Comparison of ENCODE assay signal across 8 cellular contexts in genomic region chr9:134026561-134026960, GRCh38. TPM values are rescaled to one million over a fixed set of nuclear protein-coding genes. Genes with fewer than 3 reads are reported as not detected.
DNase-seq lines count a peak whose midpoint lies in the region; ATAC-seq and TF ChIP-seq lines count a peak whose summit lies in the region.
"Had no signal": no experiment of that assay in that cellular context is flagged by ENCODE, and none has a peak within 500 bp of the region (broad histone marks: within the 10 kb centered on the region; RNA-seq: fewer than 3 reads in every experiment).

No MANE protein-coding gene starts in this region.

- H3K4me2 ChIP-seq in DOHH2 (ENCODE audit: low read length), result peak overlapping the region; percentile 92
- peak overlapping the region; percentile 89 for H3K4me2 ChIP-seq in PC-3 (ENCODE audit: low read length)
- peak overlapping the region; percentile 92 for H3K4me2 ChIP-seq in parathyroid adenoma (ENCODE audit: low read length)

- DNase-seq in PC-3, result no peak
- DNase-seq in epithelial cell of proximal tubule (ENCODE audit: low read depth), result no peak
- DNase-seq in HuH-7 (ENCODE audit: low spot score), result no peak
- DNase-seq in NK-92 (lab: John Stamatoyannopoulos, UW; ENCODE audit: unreplicated experiment), result no peak
- DNase-seq: midbrain had no signal

- TF ChIP-seq CTCF in DOHH2 (IDR thresholded peaks at IDR 0.05; ENCODE audit: low read depth, low read length, poor library complexity, severe bottlenecking) (no peak), PC-3 (conservative IDR thresholded peaks at IDR 0.05; ENCODE audit: low read depth, low read length) (no peak), epithelial cell of proximal tubule (conservative IDR thresholded peaks at IDR 0.05; ENCODE audit: low read depth, low read length) (no peak), parathyroid adenoma (IDR thresholded peaks at IDR 0.05) (no peak)

- H3K4me1 ChIP-seq in DOHH2 (ENCODE audit: control insufficient read depth, low read length) (peaks cover 25% of the 10 kb centered on the region), PC-3 (ENCODE audit: insufficient read depth, low read length) (peaks cover 4% of the 10 kb centered on the region), parathyroid adenoma (no peaks in the 10 kb centered on the region)

- H4K20me1 ChIP-seq in DOHH2 (ENCODE audit: control insufficient read depth, insufficient read depth, low read depth, low read length) (0 out of 2 replicates have a peak, but pooled peaks cover 5% of the 10 kb centered on the region), PC-3 (ENCODE audit: low read length) (no peaks in the 10 kb centered on the region)

- H3K9me3 ChIP-seq in DOHH2 (ENCODE audit: control insufficient read depth, insufficient read depth, low read length), result no peaks in the 10 kb centered on the region
- H3K9me3 ChIP-seq in PC-3 (ENCODE audit: low read length), result no peaks in the 10 kb centered on the region
- no peaks in the 10 kb centered on the region for H3K9me3 ChIP-seq in parathyroid adenoma (ENCODE audit: control insufficient read depth, low read length)

- H3K9me2 ChIP-seq in DOHH2 (replicated peaks; ENCODE audit: control insufficient read depth, low read length) (no peaks in the 10 kb centered on the region), PC-3 (replicated peaks; ENCODE audit: low read length) (no peaks in the 10 kb centered on the region)

- POLR2A ChIA-PET in PC-3 (lab: Charles Lee; ENCODE audit: unreplicated experiment), result interaction anchor here (0.6 kb wide), 1 partner anchor 253 kb away, joined by 4 read pairs; no protein-coding TSS in a partner anchor

- H3K4me3 ChIP-seq in DOHH2 (ENCODE audit: low read length) (peak overlapping the region; percentile 99), PC-3 (ENCODE audit: low read length) (no peak overlapping the region), epithelial cell of proximal tubule (ENCODE audit: low read depth, low read length) (peak overlapping the region; percentile 88), parathyroid adenoma (ENCODE audit: low read depth, low read length) (no peak overlapping the region)

- no peak overlapping the region for H3K27ac ChIP-seq in DOHH2 (ENCODE audit: low read depth, low read length)
- H3K27ac ChIP-seq in PC-3 (ENCODE audit: low read length), result no peak overlapping the region
- no peak overlapping the region for H3K27ac ChIP-seq in parathyroid adenoma

- H3K27me3 ChIP-seq in DOHH2 (ENCODE audit: control insufficient read depth, low read length) (no peaks in the 10 kb centered on the region), PC-3 (ENCODE audit: low read length) (no peaks in the 10 kb centered on the region), parathyroid adenoma (ENCODE audit: control insufficient read depth, insufficient read depth, low read length) (no peaks in the 10 kb centered on the region)

- CTCF ChIA-PET in PC-3 (lab: Charles Lee), result no interaction called here

- H3F3A ChIP-seq in DOHH2 (ENCODE audit: control insufficient read depth, insufficient read depth) (peaks cover 10% of the 10 kb centered on the region; the same call in 1 of the 2 replicates), PC-3 (ENCODE audit: low read length, unreplicated experiment) (no peaks in the 10 kb centered on the region)

- H3K79me2 ChIP-seq in DOHH2 (ENCODE audit: control insufficient read depth, low read length), result peaks cover 11% of the 10 kb centered on the region
- no peaks in the 10 kb centered on the region for H3K79me2 ChIP-seq in PC-3 (ENCODE audit: low read length)
- no peaks in the 10 kb centered on the region for H3K79me2 ChIP-seq in parathyroid adenoma

- H3K36me3 ChIP-seq in DOHH2 (ENCODE audit: control insufficient read depth, low read length) (peaks cover 46% of the 10 kb centered on the region), PC-3 (ENCODE audit: low read depth, low read length) (no peaks in the 10 kb centered on the region), parathyroid adenoma (ENCODE audit: control insufficient read depth, insufficient read depth, low read length) (no peaks in the 10 kb centered on the region)

- H2AFZ ChIP-seq in PC-3 (ENCODE audit: low read length), result no peak overlapping the region
- no peak overlapping the region for H2AFZ ChIP-seq in parathyroid adenoma

- ATAC-seq in PC-3 (no peak), HG03039 (IDR thresholded peaks at IDR 0.05; ENCODE audit: unreplicated experiment) (no peak)

- intact Hi-C loops in PC-3 (cut with micrococcal nuclease), result no loop called here

- H3K9ac ChIP-seq in PC-3 (ENCODE audit: low read length), result no peak overlapping the region
- no peak overlapping the region for H3K9ac ChIP-seq in parathyroid adenoma

- BruUV-seq in PC-3 (replicated peaks; lab: Mats Ljungman, UMichigan), result no TSS peak

RNA-seq across cellular contexts. Expression of gene BRD3OS, which starts 1.3 kb away (rescaled TPM):
- total RNA-seq in PC-3 (2014; rRNA removed) (13.6 and 19.9 TPM in 2 replicates), epithelial cell of proximal tubule (14.1 and 22.7 TPM in 2 replicates)

RNA-seq across cellular contexts. Expression of gene VAV2, which starts 34.4 kb away (rescaled TPM):
- 9.7 and 15.9 TPM in 2 replicates for total RNA-seq in PC-3 (2014; rRNA removed)
- total RNA-seq in epithelial cell of proximal tubule, result 18.5 and 18.7 TPM in 2 replicates

RNA-seq across cellular contexts. Expression of gene BRD3, which starts 41.3 kb away (rescaled TPM):
- total RNA-seq in PC-3 (2014; rRNA removed) (4.4 and 5.5 TPM in 2 replicates), epithelial cell of proximal tubule (16.6 and 19.9 TPM in 2 replicates)

Comparison
In these comparisons a context has a peak if more than half of its experiments do, and no peak if none do; other contexts are left out.
1. H3K4me3 ChIP-seq: peak in DOHH2 (single experiment) and epithelial cell of proximal tubule (single experiment); none in PC-3 (single experiment) and parathyroid adenoma (single experiment).
2. Peak in every context shown above with its lines, with median percentiles within 50 percentile points of each other: H3K4me2 ChIP-seq.